In genomic region chr4:184845367-184846011, GRCh38 we compare ENCODE assay signal across 10 cellular contexts. TPM values are rescaled to one million over a fixed set of nuclear protein-coding genes. Genes with fewer than 3 reads are reported as not detected.
DNase-seq lines count a peak whose midpoint lies in the region; TF ChIP-seq lines count a peak whose summit lies in the region.
"Had no signal": no experiment of that assay in that cellular context is flagged by ENCODE, and none has a peak within 500 bp of the region (broad histone marks: within the 10 kb centered on the region; RNA-seq: fewer than 3 reads in every experiment).

No MANE protein-coding gene starts in this region.

- no TSS peak for BruUV-seq in Caco-2 (replicated peaks; lab: Mats Ljungman, UMichigan)

- H3K27me3 Mint-ChIP-seq in Caco-2 (ENCODE audit: insufficient read depth, unreplicated experiment): no peaks in the 10 kb centered on the region

- H3K9me3 Mint-ChIP-seq in Caco-2 (ENCODE audit: unreplicated experiment): peaks cover 11% of the 10 kb centered on the region
- H3K9me3 Mint-ChIP-seq: activated naive CD4-positive, alpha-beta T cell treated with anti-CD3 and anti-CD28 coated beads, Interleukin-2, amount 50 U/mL, for 24 hours; stimulated activated naive B cell treated with anti-CD40 and anti-IgM and Interleukin-4, amounts not matched to agents 10 μg/mL and 1 μg/mL and 100 μg/mL, for 72 hours had no signal

- peak; percentile 55 for DNase-seq in GM04504 (ENCODE audit: low read depth)
- peak; percentile 66 for DNase-seq in MM.1S
- peak; percentile 81 for DNase-seq in epithelial cell of esophagus (ENCODE audit: low read depth)
- DNase-seq in retinal pigment epithelial cell (ENCODE audit: low read depth): peak; percentile 16
- no peak for DNase-seq in cerebellar cortex (ENCODE audit: low spot score)
- no peak for DNase-seq in Caco-2
- no peak for DNase-seq in activated gamma-delta T cell treated with Interleukin-2 at 50 U/mL for 16 hours
- DNase-seq: NCI-H1417; stimulated activated naive B cell treated with anti-CD40 and anti-IgM and Interleukin-4, amounts not matched to agents 10 μg/mL and 1 μg/mL and 100 μg/mL, for 72 hours had no signal

- H3K27me3 ChIP-seq in MM.1S (replicated peaks; ENCODE audit: insufficient read depth, low read length): no peaks in the 10 kb centered on the region
- H3K27me3 ChIP-seq in Caco-2 (replicated peaks; ENCODE audit: control insufficient read depth, insufficient read depth, low read length): no peaks in the 10 kb centered on the region

- CTCF ChIA-PET in Caco-2 (lab: Charles Lee): interaction anchor here (0.6 to 0.7 kb wide), 2 partner anchors 89 to 249 kb away, joined by 3 read pairs; no protein-coding TSS in a partner anchor

- intact Hi-C loops in Caco-2 (cut with micrococcal nuclease; ENCODE audit: unreplicated experiment): no loop called here

- H3K9me3 ChIP-seq in MM.1S (replicated peaks; ENCODE audit: insufficient read depth, low read length) (no peaks in the 10 kb centered on the region), Caco-2 (no peaks in the 10 kb centered on the region)

- peaks cover 9% of the 10 kb centered on the region for H3K4me1 ChIP-seq in MM.1S (ENCODE audit: low read length)
- peaks cover 17% of the 10 kb centered on the region for H3K4me1 ChIP-seq in Caco-2

- H3F3A ChIP-seq in MM.1S (ENCODE audit: insufficient read depth, low read length): peaks cover 3% of the 10 kb centered on the region

- H3K79me2 ChIP-seq in MM.1S (ENCODE audit: low read length): no peaks in the 10 kb centered on the region

- H3K36me3 Mint-ChIP-seq in Caco-2 (ENCODE audit: insufficient read depth, unreplicated experiment): no peaks in the 10 kb centered on the region
- H3K36me3 Mint-ChIP-seq: activated naive CD4-positive, alpha-beta T cell treated with anti-CD3 and anti-CD28 coated beads, Interleukin-2, amount 50 U/mL, for 24 hours; stimulated activated naive B cell treated with anti-CD40 and anti-IgM and Interleukin-4, amounts not matched to agents 10 μg/mL and 1 μg/mL and 100 μg/mL, for 72 hours had no signal

- H3K36me3 ChIP-seq in MM.1S (replicated peaks; ENCODE audit: insufficient read depth, low read length): no peaks in the 10 kb centered on the region
- H3K36me3 ChIP-seq in Caco-2 (ENCODE audit: control insufficient read depth, insufficient read depth, low read length): no peaks in the 10 kb centered on the region

- H4K20me1 ChIP-seq in MM.1S (ENCODE audit: insufficient read depth, low read length): no peaks in the 10 kb centered on the region

- no peaks in the 10 kb centered on the region for H3K9me2 ChIP-seq in MM.1S (replicated peaks; ENCODE audit: insufficient read depth, low read length)

- no peak overlapping the region for H3K27ac Mint-ChIP-seq in Caco-2 (ENCODE audit: unreplicated experiment)
- H3K27ac Mint-ChIP-seq: activated naive CD4-positive, alpha-beta T cell treated with anti-CD3 and anti-CD28 coated beads, Interleukin-2, amount 50 U/mL, for 24 hours; stimulated activated naive B cell treated with anti-CD40 and anti-IgM and Interleukin-4, amounts not matched to agents 10 μg/mL and 1 μg/mL and 100 μg/mL, for 72 hours had no signal

- POLR2A ChIA-PET in Caco-2 (lab: Charles Lee): no interaction called here

- peak overlapping the region; percentile 2; the same call in 1 of the 2 replicates for H3K4me2 ChIP-seq in MM.1S (ENCODE audit: low read depth, low read length)

- no peak overlapping the region for H3K4me3 Mint-ChIP-seq in Caco-2 (ENCODE audit: unreplicated experiment)
- H3K4me3 Mint-ChIP-seq: activated naive CD4-positive, alpha-beta T cell treated with anti-CD3 and anti-CD28 coated beads, Interleukin-2, amount 50 U/mL, for 24 hours; stimulated activated naive B cell treated with anti-CD40 and anti-IgM and Interleukin-4, amounts not matched to agents 10 μg/mL and 1 μg/mL and 100 μg/mL, for 72 hours had no signal

- TF ChIP-seq CTCF in MM.1S (IDR thresholded peaks at IDR 0.05; ENCODE audit: low read length) (no peak), epithelial cell of esophagus (IDR thresholded peaks at IDR 0.05; ENCODE audit: insufficient read depth, low read depth, low read length, missing control alignments) (no peak), retinal pigment epithelial cell (conservative IDR thresholded peaks at IDR 0.05; ENCODE audit: low read depth, low read length) (no peak), Caco-2 (IDR thresholded peaks at IDR 0.05; ENCODE audit: insufficient read depth in 1 of 2, low read depth in 1 of 2, low read length in 1 of 2, severe bottlenecking in 1 of 2, unreplicated experiment in 1 of 2) (no peak)

- H3K27ac ChIP-seq in MM.1S (ENCODE audit: low read length): peak overlapping the region; percentile 33; the same call in 1 of the 2 replicates

- no peak overlapping the region for H2AFZ ChIP-seq in MM.1S (ENCODE audit: low read length)

- H3K4me3 ChIP-seq in MM.1S (ENCODE audit: low read length) (no peak overlapping the region), epithelial cell of esophagus (ENCODE audit: low read length) (no peak overlapping the region), retinal pigment epithelial cell (ENCODE audit: low read length) (no peak overlapping the region), Caco-2 (ENCODE audit: low read depth, low read length) (no peak overlapping the region)

- H3K4me1 Mint-ChIP-seq in Caco-2 (ENCODE audit: low read depth, unreplicated experiment): peaks cover 10% of the 10 kb centered on the region
- H3K4me1 Mint-ChIP-seq: activated naive CD4-positive, alpha-beta T cell treated with anti-CD3 and anti-CD28 coated beads, Interleukin-2, amount 50 U/mL, for 24 hours had no signal

- no peak overlapping the region for H3K9ac ChIP-seq in MM.1S (ENCODE audit: low read length)

RNA-seq across cellular contexts. Expression of gene ACSL1, which starts 19.7 kb away (rescaled TPM):
- total RNA-seq in Caco-2 (2022): 76.3 and 100 TPM in 2 replicates

Comparison
In these comparisons a context has a peak if more than half of its experiments do, and no peak if none do; other contexts are left out.
1. DNase-seq: peak in GM04504 (single experiment), MM.1S (single experiment), epithelial cell of esophagus (single experiment) and retinal pigment epithelial cell (single experiment); none in cerebellar cortex (single experiment), Caco-2 (0 of 2) and activated gamma-delta T cell treated with Interleukin-2 at 50 U/mL for 16 hours (single experiment).